In the genomic region with DNA sequence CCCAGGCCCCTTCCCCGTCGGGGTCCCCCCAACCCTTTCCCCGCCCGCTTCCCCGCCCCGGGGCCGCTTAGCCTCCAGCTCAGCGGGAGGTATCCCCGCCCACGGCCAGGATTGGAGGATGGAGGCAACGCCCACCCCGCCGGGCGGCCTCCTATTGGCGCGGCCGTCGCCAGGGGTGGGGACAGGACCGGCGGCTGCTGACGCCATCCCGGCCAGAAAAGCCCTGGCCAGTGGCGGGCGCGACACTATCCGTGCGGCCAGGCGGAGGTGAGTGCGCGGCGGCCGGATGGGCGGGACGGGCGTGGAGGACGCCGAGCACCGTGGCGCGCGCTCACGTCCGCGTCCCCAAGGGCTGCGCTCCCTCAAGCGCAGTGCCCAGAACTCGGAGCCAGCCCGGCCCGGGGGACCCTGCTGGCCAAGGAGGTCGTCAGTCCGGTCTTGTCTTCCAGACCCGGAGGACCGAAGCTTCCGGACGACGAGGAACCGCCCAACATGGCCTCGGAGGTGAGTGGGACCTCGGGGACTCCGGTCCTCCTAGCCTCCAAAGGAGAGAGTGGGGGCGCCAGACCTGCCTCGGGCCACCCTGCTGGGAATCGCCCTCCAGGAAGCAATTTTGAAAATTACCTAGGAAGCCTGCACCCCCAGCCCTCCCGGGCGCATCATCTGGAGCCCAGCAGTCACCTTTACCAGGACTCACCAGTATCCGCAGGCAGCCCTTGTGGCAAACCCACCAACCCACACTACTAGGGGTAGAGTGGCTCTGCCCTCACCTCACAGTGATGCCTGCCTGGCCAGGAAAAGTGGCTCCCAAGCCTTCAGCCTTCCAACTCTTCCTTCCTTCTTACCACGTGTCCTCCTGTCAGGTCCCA, we compare ENCODE assay signal across 8 cellular contexts. TPM values are rescaled to one million over a fixed set of nuclear protein-coding genes. Genes with fewer than 3 reads are reported as not detected.
DNase-seq lines count a peak whose midpoint lies in the region; FAIRE-seq and TF ChIP-seq lines count a peak whose summit lies in the region.

Gene ASL (plus strand): TSS at position 230 of the 869 bp plus-strand sequence. CDS start 263 bp downstream, at position 493.

- peaks cover 8 to 30% (median 22%) of the 10 kb centered on the region in 4 donors for H3K36me3 ChIP-seq in stomach

- no peak for TF ChIP-seq EP300 in stomach (IDR thresholded peaks at IDR 0.05)

- peaks cover 16% of the 10 kb centered on the region for H3K4me1 Mint-ChIP-seq in neural crest cell

- H3K9me3 Mint-ChIP-seq in neural crest cell = no peaks in the 10 kb centered on the region

- TF ChIP-seq POLR2A in H54 (IDR thresholded peaks at IDR 0.05; ENCODE audit: low read depth, low read length) (peak; percentile 97), stomach (IDR thresholded peaks at IDR 0.05) (peak in 1 of 4 donors; percentile 47)

- FAIRE-seq in H54 (lab: Jason Lieb, UNC) = no peak

- intact Hi-C loops in stomach (cut with DNase I; ENCODE audit: low total_unique reads) = no loop called here

- H3K4me3 ChIP-seq in fibroblast of villous mesenchyme (ENCODE audit: low read depth, low read length) (peak within 1 kb of the TSS; percentile 84), stomach (peak within 1 kb of the TSS; percentile 72 to 88 (median 84))

- H3K27ac Mint-ChIP-seq in neural crest cell (ENCODE audit: unreplicated experiment) = peak within 1 kb of the TSS; percentile 71

- WGBS in stomach, 5 donors = 0 to 2% (median 0%) methylated on average over 10 to 67 of the region's 67 CpGs

- peak within 1 kb of the TSS; percentile 95 for H3K4me3 Mint-ChIP-seq in neural crest cell

- H3K27me3 ChIP-seq in stomach = no peaks in the 10 kb centered on the region

- peaks cover 19 to 29% (median 29%) of the 10 kb centered on the region in 4 donors for H3K4me1 ChIP-seq in stomach

- H3K36me3 Mint-ChIP-seq in neural crest cell (ENCODE audit: low read depth) = no peaks in the 10 kb centered on the region

- TF ChIP-seq CTCF in fibroblast of villous mesenchyme (IDR thresholded peaks at IDR 0.05; ENCODE audit: insufficient read depth, low read depth, low read length) = no peak
- peak; percentile 25 for TF ChIP-seq CTCF in neural crest cell (conservative IDR thresholded peaks at IDR 0.05)
- TF ChIP-seq CTCF in stomach (IDR thresholded peaks at IDR 0.05) = no peak

- H3K27me3 Mint-ChIP-seq in neural crest cell (ENCODE audit: low read depth) = no peaks in the 10 kb centered on the region

- H3K9me3 ChIP-seq in stomach = no peaks in the 10 kb centered on the region

- H3K27ac ChIP-seq in stomach = peak within 1 kb of the TSS; percentile 82 to 89 (median 87)

- DNase-seq in ELR (ENCODE audit: low read depth) (peak; percentile 91), H54 (ENCODE audit: insufficient read length, low spot score) (peak; percentile 99), M059J (ENCODE audit: low read depth) (peak; percentile 92), SHP77 treated with DMSO at 0.1 percent for 48 hours (lab: John Stamatoyannopoulos, UW) (peak; percentile 81), activated gamma-delta T cell treated with Interleukin-2 at 50 U/mL for 16 hours (peak; percentile 81), fibroblast of villous mesenchyme (ENCODE audit: low read depth) (peak; percentile 90), neural crest cell (ENCODE audit: low read depth, low spot score) (peak; percentile 90), stomach (peak; percentile 97)

RNA-seq across cellular contexts. Expression of gene ASL, which starts in this region (rescaled TPM):
- total RNA-seq in M059J (2014; rRNA removed; shearing (Covaris generic)) = 39.1 and 39.9 TPM in 2 replicates
- 33.5 and 34.5 TPM in 2 replicates for total RNA-seq in fibroblast of villous mesenchyme
- total RNA-seq in neural crest cell = 23.0 and 23.6 TPM in 2 replicates
- total RNA-seq in stomach = 100 to 1,000 TPM in 2 of 5 donors, 10 to 100 TPM in 3; 42.8 to 369 (median 71.0) TPM
- polyA plus RNA-seq in stomach = 10 to 100 TPM; 49.7 to 88.4 (median 80.3) TPM

Comparison
In these comparisons a context has a peak if more than half of its experiments do, and no peak if none do; other contexts are left out.
1. Peak in every context shown above with its lines: DNase-seq, H3K4me3 ChIP-seq and H3K27ac ChIP-seq.